In the genomic region with DNA sequence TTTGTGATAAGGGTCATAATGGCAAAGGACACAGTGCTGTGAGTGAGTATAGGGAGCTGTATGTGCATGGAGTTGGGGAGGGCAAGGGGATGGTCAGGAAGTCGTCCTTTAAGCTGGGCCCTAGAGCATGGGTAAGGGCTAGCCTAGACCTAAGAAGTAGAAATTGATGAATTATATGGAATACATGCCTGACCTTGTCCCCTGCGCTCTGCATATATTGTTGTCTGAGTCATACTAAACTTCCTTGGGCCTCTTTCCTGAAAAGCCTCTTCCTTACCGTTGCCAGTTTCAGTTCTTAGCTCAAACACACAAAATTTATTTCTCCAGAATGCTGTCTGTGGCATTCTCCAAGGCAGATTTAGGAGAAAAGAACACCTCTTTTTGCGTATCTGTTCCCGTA, we compare ENCODE assay signal across 11 cellular contexts. TPM values are rescaled to one million over a fixed set of nuclear protein-coding genes. Genes with fewer than 3 reads are reported as not detected.
DNase-seq lines count a peak whose midpoint lies in the region; ATAC-seq, FAIRE-seq and TF ChIP-seq lines count a peak whose summit lies in the region.
"Had no signal": no experiment of that assay in that cellular context is flagged by ENCODE, and none has a peak within 500 bp of the region (broad histone marks: within the 10 kb centered on the region; RNA-seq: fewer than 3 reads in every experiment).

No MANE protein-coding gene starts in this region.

- peaks cover 17% of the 10 kb centered on the region for H3K36me3 Mint-ChIP-seq in stimulated activated naive CD8-positive, alpha-beta T cell treated with anti-CD3 and anti-CD28 coated beads, Interleukin-15, Interleukin-2, amounts not matched to agents 100 ng/mL and 50 ng/mL, for 24 hours (ENCODE audit: low read depth)
- peaks cover 9% of the 10 kb centered on the region for H3K36me3 Mint-ChIP-seq in activated naive CD8-positive, alpha-beta T cell treated with anti-CD3 and anti-CD28 coated beads, Interleukin-2, amount 50 U/mL, for 24 hours (ENCODE audit: low read depth)

- peaks cover 90% of the 10 kb centered on the region for H3K79me2 ChIP-seq in keratinocyte (ENCODE audit: control insufficient read depth, insufficient read depth, low read length)

- intact Hi-C loops in vagina (cut with DNase I) (no loop called here), prostate gland (cut with DNase I) (no loop called here)

- H3K27me3 Mint-ChIP-seq in stimulated activated naive CD8-positive, alpha-beta T cell treated with anti-CD3 and anti-CD28 coated beads, Interleukin-15, Interleukin-2, amounts not matched to agents 100 ng/mL and 50 ng/mL, for 24 hours = no peaks in the 10 kb centered on the region
- H3K27me3 Mint-ChIP-seq in activated naive CD8-positive, alpha-beta T cell treated with anti-CD3 and anti-CD28 coated beads, Interleukin-2, amount 50 U/mL, for 24 hours = no peaks in the 10 kb centered on the region

- ATAC-seq in stimulated activated naive CD8-positive, alpha-beta T cell treated with anti-CD3 and anti-CD28 coated beads, Interleukin-15, Interleukin-2, amounts not matched to agents 100 U/mL and 50 U/mL, for 24 hours = no peak
- ATAC-seq in activated naive CD8-positive, alpha-beta T cell treated with anti-CD3 and anti-CD28 coated beads, Interleukin-2, amount 50 U/mL, for 24 hours = no peak

- no peak overlapping the region for H2AFZ ChIP-seq in keratinocyte (ENCODE audit: control insufficient read depth, low read length)

- 76% methylated on average over 5 of the region's 5 CpGs for whole genome bisulfite sequencing in prostate gland

- dilution Hi-C loops in keratinocyte (cut with MboI; ENCODE audit: extremely low pct_ligation_motif_present, low sequenced_read_pairs) = no loop called here

- FAIRE-seq in keratinocyte (lab: Jason Lieb, UNC) (peak; percentile 85), D721Med (lab: Jason Lieb, UNC) (no peak)

- H3K9ac ChIP-seq in keratinocyte (ENCODE audit: control insufficient read depth, extremely low read depth, insufficient read depth, low read length) = peak overlapping the region; percentile 2

- H3K27ac Mint-ChIP-seq in stimulated activated naive CD8-positive, alpha-beta T cell treated with anti-CD3 and anti-CD28 coated beads, Interleukin-15, Interleukin-2, amounts not matched to agents 100 ng/mL and 50 ng/mL, for 24 hours = peak overlapping the region; percentile 95
- peak overlapping the region; percentile 97 for H3K27ac Mint-ChIP-seq in activated naive CD8-positive, alpha-beta T cell treated with anti-CD3 and anti-CD28 coated beads, Interleukin-2, amount 50 U/mL, for 24 hours

- H3K9me3 ChIP-seq in keratinocyte (ENCODE audit: control insufficient read depth, low read depth, low read length) (no peaks in the 10 kb centered on the region), vagina (no peaks in the 10 kb centered on the region), prostate gland (no peaks in the 10 kb centered on the region)
- H3K9me3 ChIP-seq: tibial artery had no signal

- peak overlapping the region; percentile 87 for H3K4me3 Mint-ChIP-seq in stimulated activated naive CD8-positive, alpha-beta T cell treated with anti-CD3 and anti-CD28 coated beads, Interleukin-15, Interleukin-2, amounts not matched to agents 100 ng/mL and 50 ng/mL, for 24 hours
- peak overlapping the region; percentile 91 for H3K4me3 Mint-ChIP-seq in activated naive CD8-positive, alpha-beta T cell treated with anti-CD3 and anti-CD28 coated beads, Interleukin-2, amount 50 U/mL, for 24 hours

- H3K36me3 ChIP-seq in keratinocyte (ENCODE audit: control insufficient read depth in 2 of 2, extremely low read depth in 1 of 2, insufficient read depth in 2 of 2, low read length in 2 of 2) = peaks cover 0 to 8% of the 10 kb centered on the region in 2 experiments
- no peaks in the 10 kb centered on the region for H3K36me3 ChIP-seq in vagina
- no peaks in the 10 kb centered on the region for H3K36me3 ChIP-seq in prostate gland
- H3K36me3 ChIP-seq: tibial artery had no signal

- no peak for TF ChIP-seq CTCF in keratinocyte (optimal IDR thresholded peaks at IDR 0.05 in 1 of 3, IDR thresholded peaks at IDR 0.05 in 1 of 3, conservative IDR thresholded peaks at IDR 0.05 in 1 of 3; ENCODE audit: extremely low read depth in 1 of 3, insufficient read depth in 2 of 3, low read length in 3 of 3)
- TF ChIP-seq CTCF in vagina (IDR thresholded peaks at IDR 0.05) = no peak
- no peak for TF ChIP-seq CTCF in prostate gland (IDR thresholded peaks at IDR 0.05)
- no peak for TF ChIP-seq CTCF in D721Med (IDR thresholded peaks at IDR 0.05; ENCODE audit: insufficient read depth, missing control alignments)

- H3K4me1 ChIP-seq in keratinocyte (ENCODE audit: control insufficient read depth, extremely low read depth, insufficient read depth, low read length) = peaks cover 49% of the 10 kb centered on the region
- H3K4me1 ChIP-seq in vagina = peaks cover 86% of the 10 kb centered on the region
- H3K4me1 ChIP-seq in prostate gland (replicated peaks) = no peaks in the 10 kb centered on the region

- peaks cover 85% of the 10 kb centered on the region for H3K4me1 Mint-ChIP-seq in stimulated activated naive CD8-positive, alpha-beta T cell treated with anti-CD3 and anti-CD28 coated beads, Interleukin-15, Interleukin-2, amounts not matched to agents 100 ng/mL and 50 ng/mL, for 24 hours (ENCODE audit: low read depth)
- H3K4me1 Mint-ChIP-seq in activated naive CD8-positive, alpha-beta T cell treated with anti-CD3 and anti-CD28 coated beads, Interleukin-2, amount 50 U/mL, for 24 hours = peaks cover 78% of the 10 kb centered on the region

- peak overlapping the region; percentile 97 for H3K4me2 ChIP-seq in keratinocyte (ENCODE audit: control insufficient read depth, extremely low read depth, insufficient read depth, low read depth, low read length)

- H3K4me3 ChIP-seq in keratinocyte (ENCODE audit: control insufficient read depth in 2 of 3, extremely low read depth in 1 of 3, insufficient read depth in 2 of 3, low read depth in 1 of 3, low read length in 3 of 3) = peak overlapping the region in 2 of 3 experiments; percentile 47 to 58
- peak overlapping the region; percentile 17 to 67 for H3K4me3 ChIP-seq in vagina
- H3K4me3 ChIP-seq in prostate gland = no peak overlapping the region
- H3K4me3 ChIP-seq: tibial artery had no signal

- TF ChIP-seq POLR2A in vagina (IDR thresholded peaks at IDR 0.05) (no peak), prostate gland (IDR thresholded peaks at IDR 0.05) (no peak)

- H3K27ac ChIP-seq in keratinocyte (ENCODE audit: control insufficient read depth, insufficient read depth, low read length) = peak overlapping the region; percentile 1
- H3K27ac ChIP-seq in vagina = peak overlapping the region; percentile 92
- H3K27ac ChIP-seq in prostate gland = no peak overlapping the region
- H3K27ac ChIP-seq: tibial artery had no signal

- H3K27me3 ChIP-seq in keratinocyte (ENCODE audit: control insufficient read depth, extremely low read depth, insufficient read depth, low read length) (no peaks in the 10 kb centered on the region), vagina (no peaks in the 10 kb centered on the region), prostate gland (replicated peaks; ENCODE audit: insufficient read depth) (no peaks in the 10 kb centered on the region)
- H3K27me3 ChIP-seq: tibial artery had no signal

- H4K20me1 ChIP-seq in keratinocyte (ENCODE audit: control insufficient read depth, extremely low read depth, insufficient read depth, low read length) = peaks cover 4% of the 10 kb centered on the region

- DNase-seq in stimulated activated naive CD8-positive, alpha-beta T cell treated with anti-CD3 and anti-CD28 coated beads, Interleukin-15, Interleukin-2, amounts not matched to agents 100 U/mL and 50 U/mL, for 24 hours = no peak
- DNase-seq in activated naive CD8-positive, alpha-beta T cell treated with anti-CD3 and anti-CD28 coated beads, Interleukin-2, amount 50 U/mL, for 24 hours = no peak
- DNase-seq in keratinocyte (ENCODE audit: low read depth, low spot score) = no peak
- no peak for DNase-seq in vagina (ENCODE audit: extremely low spot score in 2 of 2)
- DNase-seq in prostate gland (ENCODE audit: low spot score) = no peak
- DNase-seq in 8988T = no peak
- DNase-seq in D721Med (ENCODE audit: insufficient read length, low spot score) = no peak
- DNase-seq: activated effector memory CD4-positive, alpha-beta T cell treated with anti-CD3 and anti-CD28 coated beads, Interleukin-2, amount 50 U/mL, for 16 hours; NCI-H1105 treated with DMSO at 0.1 percent for 48 hours; tibial artery had no signal

- H3K9me1 ChIP-seq in keratinocyte (ENCODE audit: control insufficient read depth, extremely low read depth, insufficient read depth, low read length) = peaks cover 5% of the 10 kb centered on the region

- no peaks in the 10 kb centered on the region for H3K9me3 Mint-ChIP-seq in stimulated activated naive CD8-positive, alpha-beta T cell treated with anti-CD3 and anti-CD28 coated beads, Interleukin-15, Interleukin-2, amounts not matched to agents 100 ng/mL and 50 ng/mL, for 24 hours
- no peaks in the 10 kb centered on the region for H3K9me3 Mint-ChIP-seq in activated naive CD8-positive, alpha-beta T cell treated with anti-CD3 and anti-CD28 coated beads, Interleukin-2, amount 50 U/mL, for 24 hours

RNA-seq across cellular contexts. Expression of gene SNRK, which starts 4.6 kb away (rescaled TPM):
- 9.4 to 15.7 TPM (median 11.5 TPM) in 3 replicates for polyA plus RNA-seq in keratinocyte
- polyA plus RNA-seq in keratinocyte (2011; ENCODE audit: low read depth) = 9.4 TPM
- 6.0 and 8.6 TPM in 2 replicates for polyA plus RNA-seq in keratinocyte (2011; cell fraction: cytosol; rRNA removed)
- 15.5 and 16.8 TPM in 2 replicates for polyA plus RNA-seq in keratinocyte (2011; cell fraction: nucleus; rRNA removed)
- polyA plus RNA-seq in keratinocyte (2012; ENCODE audit: low replicate concordance) = 10.1 and 13.6 TPM in 2 replicates
- polyA minus RNA-seq in keratinocyte = 34.0 to 53.3 TPM (median 37.1 TPM) in 3 replicates
- 23.0 TPM for polyA minus RNA-seq in keratinocyte (2011; cell fraction: cytosol; rRNA and poly(A)+ RNA removed)
- polyA minus RNA-seq in keratinocyte (2011; cell fraction: nucleus; rRNA and poly(A)+ RNA removed) = 18.5 and 37.1 TPM in 2 replicates
- total RNA-seq in vagina (97.0 TPM), prostate gland (10 to 100 TPM; 18.9 to 38.1 TPM)

Comparison
In these comparisons a context has a peak if more than half of its experiments do, and no peak if none do; other contexts are left out.
1. H3K27ac ChIP-seq: peak in keratinocyte (single experiment) and vagina (single experiment); none in prostate gland (0 of 2).
2. H3K4me3 ChIP-seq: peak in keratinocyte (2 of 3) and vagina (2 of 2); none in prostate gland (0 of 2).